8 cellular contexts compared by ENCODE assay signal in genomic region chr13:50123862-50124535, GRCh38.
DNase-seq lines count a peak whose midpoint lies in the region; ATAC-seq and TF ChIP-seq lines count a peak whose summit lies in the region.

No MANE protein-coding gene starts in this region.

- no peaks in the 10 kb centered on the region for H3K9me3 Mint-ChIP-seq in stimulated activated memory B cell treated with anti-CD40 and anti-IgM and Interleukin-4, amounts not matched to agents 10 μg/mL and 1 μg/mL and 100 μg/mL, for 72 hours

- H3K27me3 Mint-ChIP-seq in stimulated activated memory B cell treated with anti-CD40 and anti-IgM and Interleukin-4, amounts not matched to agents 10 μg/mL and 1 μg/mL and 100 μg/mL, for 72 hours = no peaks in the 10 kb centered on the region

- H3K9me2 ChIP-seq in OCI-LY1 (ENCODE audit: low read depth, low read length) = no peaks in the 10 kb centered on the region

- H3K4me3 Mint-ChIP-seq in stimulated activated memory B cell treated with anti-CD40 and anti-IgM and Interleukin-4, amounts not matched to agents 10 μg/mL and 1 μg/mL and 100 μg/mL, for 72 hours = peak overlapping the region; percentile 85

- ATAC-seq in stimulated activated memory B cell treated with anti-CD40 and anti-IgM and Interleukin-4, amounts not matched to agents 10 μg/mL and 1 μg/mL and 100 μg/mL, for 72 hours = peak; percentile 84

- no peaks in the 10 kb centered on the region for H4K20me1 ChIP-seq in OCI-LY1 (ENCODE audit: insufficient read depth, low read length)

- peak overlapping the region; percentile 99 for H3K27ac Mint-ChIP-seq in stimulated activated memory B cell treated with anti-CD40 and anti-IgM and Interleukin-4, amounts not matched to agents 10 μg/mL and 1 μg/mL and 100 μg/mL, for 72 hours

- 0 out of 2 replicates have a peak, but pooled peaks cover 3% of the 10 kb centered on the region for H3F3A ChIP-seq in OCI-LY1 (ENCODE audit: insufficient read depth, low read length)

- peaks cover 74% of the 10 kb centered on the region for H3K4me1 ChIP-seq in OCI-LY1 (ENCODE audit: insufficient read depth, low read length, severe bottlenecking)
- H3K4me1 ChIP-seq in mucosa of rectum (ENCODE audit: control insufficient read depth in 2 of 2, insufficient read depth in 2 of 2, low read length in 2 of 2) = peaks cover 23 to 34% of the 10 kb centered on the region in 2 donors

- H3K4me3 ChIP-seq in OCI-LY1 (ENCODE audit: low read depth, low read length, poor library complexity, severe bottlenecking) = peak overlapping the region; percentile 99
- H3K4me3 ChIP-seq in mucosa of rectum (ENCODE audit: low read length in 2 of 2) = peak overlapping the region; percentile 85 to 90

- H3K9me3 ChIP-seq in OCI-LY1 (ENCODE audit: low read length) = no peaks in the 10 kb centered on the region
- no peaks in the 10 kb centered on the region for H3K9me3 ChIP-seq in mucosa of rectum (ENCODE audit: control insufficient read depth in 2 of 2, low read length in 2 of 2)

- peaks cover 23% of the 10 kb centered on the region for H3K36me3 Mint-ChIP-seq in stimulated activated memory B cell treated with anti-CD40 and anti-IgM and Interleukin-4, amounts not matched to agents 10 μg/mL and 1 μg/mL and 100 μg/mL, for 72 hours

- TF ChIP-seq CTCF in GM20000 (IDR thresholded peaks at IDR 0.05; ENCODE audit: extremely low read depth, missing control alignments) (no peak), OCI-LY1 (IDR thresholded peaks at IDR 0.05; ENCODE audit: low read length) (no peak)

- DNase-seq in COLO829 (ENCODE audit: low spot score) (peak; percentile 94), GM20000 (ENCODE audit: low spot score) (peak; percentile 97), HS-27A (ENCODE audit: low read depth) (peak; percentile 62), activated T-cell treated with anti-CD3 and anti-CD28 coated beads for 48 hours (ENCODE audit: low read depth) (peak; percentile 58), epithelial cell of prostate (ENCODE audit: low read depth, low spot score) (peak; percentile 73)

- H3K36me3 ChIP-seq in OCI-LY1 (ENCODE audit: insufficient read depth, low read length) = peaks cover 43% of the 10 kb centered on the region
- H3K36me3 ChIP-seq in mucosa of rectum (ENCODE audit: control insufficient read depth in 2 of 2, insufficient read depth in 2 of 2, low read length in 2 of 2) = no peaks in the 10 kb centered on the region

- no peak overlapping the region for H2AFZ ChIP-seq in OCI-LY1 (ENCODE audit: low read length)

- H3K9ac ChIP-seq in OCI-LY1 (ENCODE audit: low read length) (peak overlapping the region; percentile 93), mucosa of rectum (ENCODE audit: low read depth in 1 of 2, low read length in 2 of 2) (peak overlapping the region; percentile 91 to 100)

- H3K79me2 ChIP-seq in OCI-LY1 (ENCODE audit: insufficient read depth, low read length) = peaks cover 48% of the 10 kb centered on the region

- peaks cover 62% of the 10 kb centered on the region for H3K4me1 Mint-ChIP-seq in stimulated activated memory B cell treated with anti-CD40 and anti-IgM and Interleukin-4, amounts not matched to agents 10 μg/mL and 1 μg/mL and 100 μg/mL, for 72 hours

- H3K4me2 ChIP-seq in OCI-LY1 (ENCODE audit: low read length) = peak overlapping the region; percentile 92

- peak overlapping the region; percentile 95 for H3K27ac ChIP-seq in OCI-LY1 (ENCODE audit: low read depth, low read length, poor library complexity, severe bottlenecking)
- peak overlapping the region; percentile 93 for H3K27ac ChIP-seq in epithelial cell of prostate
- peak overlapping the region; percentile 100 for H3K27ac ChIP-seq in mucosa of rectum (ENCODE audit: low read depth in 2 of 2, low read length in 2 of 2)

- H3K27me3 ChIP-seq in OCI-LY1 (ENCODE audit: insufficient read depth, low read length) (no peaks in the 10 kb centered on the region), mucosa of rectum (ENCODE audit: control insufficient read depth in 2 of 2, insufficient read depth in 2 of 2, low read length in 2 of 2) (peaks cover 6 to 9% of the 10 kb centered on the region in 2 donors)

Comparison
In these comparisons a context has a peak if more than half of its experiments do, and no peak if none do; other contexts are left out.
1. Peak in every context shown above with its lines: DNase-seq, ATAC-seq, H3K4me3 ChIP-seq and H3K27ac ChIP-seq.